In genomic region chr22:45997077-45997774, GRCh38 we compare ENCODE assay signal across 8 cellular contexts. TPM values are rescaled to one million over a fixed set of nuclear protein-coding genes. Genes with fewer than 3 reads are reported as not detected.
A peak's percentile ranks its signal among the peaks of the same experiment; 100 is the strongest.
DNase-seq lines count a peak whose midpoint lies in the region; ATAC-seq and TF ChIP-seq lines count a peak whose summit lies in the region.

No MANE protein-coding gene starts in this region.

- TF ChIP-seq POLR2A in thyroid gland (IDR thresholded peaks at IDR 0.05), result no peak

- H3K27ac ChIP-seq in Panc1 (ENCODE audit: low read length) (peak overlapping the region; percentile 34; the same call in 1 of the 2 replicates), dorsolateral prefrontal cortex (peak overlapping the region in 47 of 59 donors; percentile 14 to 82 (median 58)), lung (ENCODE audit: low read depth in 1 of 2, low read length in 1 of 2) (peak overlapping the region; percentile 77 to 87), thyroid gland (peak overlapping the region; percentile 83 to 85 (median 84))

- 9 to 13% methylated on average over 14 to 16 of the region's 16 CpGs for WGBS in lung, 2 donors
- WGBS in thyroid gland, 2 donors, result 29 to 32% methylated on average over 7 to 8 of the region's 16 CpGs

- TF ChIP-seq CTCF in Panc1 (IDR thresholded peaks at IDR 0.05) (no peak), dorsolateral prefrontal cortex (IDR thresholded peaks at IDR 0.05 in 54 of 56, conservative IDR thresholded peaks at IDR 0.05 in 2 of 56; ENCODE audit: low read depth in 1 of 56, partially characterized antibody in 56 of 56) (peak in 22 of 56 donors; percentile 4 to 58 (median 22)), lung (IDR thresholded peaks at IDR 0.05; ENCODE audit: control extremely low read depth, extremely low read depth) (no peak), thyroid gland (IDR thresholded peaks at IDR 0.05) (no peak)

- H3K36me3 ChIP-seq in Panc1 (ENCODE audit: control insufficient read depth, insufficient read depth, low read length), result no peaks in the 10 kb centered on the region
- H3K36me3 ChIP-seq in lung (ENCODE audit: control insufficient read depth in 2 of 2, insufficient read depth in 2 of 2, low read length in 2 of 2), result no peaks in the 10 kb centered on the region
- H3K36me3 ChIP-seq in thyroid gland, result no peaks in the 10 kb centered on the region

- no peaks in the 10 kb centered on the region for H3K9me3 ChIP-seq in Panc1 (ENCODE audit: control insufficient read depth, insufficient read depth, low read depth, low read length)
- H3K9me3 ChIP-seq in lung (ENCODE audit: control insufficient read depth in 2 of 2, insufficient read depth in 1 of 2, low read length in 1 of 2), result no peaks in the 10 kb centered on the region
- no peaks in the 10 kb centered on the region for H3K9me3 ChIP-seq in thyroid gland

- ATAC-seq in Panc1 (no peak), lung (ENCODE audit: insufficient read depth, low FRiP score) (peak; percentile 80), GM21723 (IDR thresholded peaks at IDR 0.05; ENCODE audit: unreplicated experiment) (no peak)

- CTCF ChIA-PET in Panc1 (lab: Charles Lee), result interaction anchor here (0.6 to 1.2 kb wide), 2 partner anchors 9 to 120 kb away, joined by 4 to 7 read pairs; no protein-coding TSS in a partner anchor

- H3K27me3 ChIP-seq in Panc1 (ENCODE audit: control insufficient read depth, insufficient read depth, low read length) (no peaks in the 10 kb centered on the region), dorsolateral prefrontal cortex (no peaks in the 10 kb centered on the region), lung (ENCODE audit: control insufficient read depth, insufficient read depth) (no peaks in the 10 kb centered on the region), thyroid gland (no peaks in the 10 kb centered on the region)

- intact Hi-C loops in Panc1 (cut with micrococcal nuclease; ENCODE audit: unreplicated experiment), result loop anchor here (5.0 to 10.0 kb wide), 2 partner anchors 118 to 315 kb away; no protein-coding TSS in a partner anchor
- intact Hi-C loops in dorsolateral prefrontal cortex (cut with DNase I), result loop anchor here (5.0 kb wide), 3 partner anchors 300 to 320 kb away; partner anchors contain the start of gene GTSE1 (in 1 of the 2)
- intact Hi-C loops in thyroid gland (cut with DNase I), result no loop called here

- in situ Hi-C loops in Panc1 (cut with HindIII; ENCODE audit: low pct_unique_long_range_greater_than_20kb, low sequenced_read_pairs), result no loop called here

- DNase-seq in DMS53 (lab: John Stamatoyannopoulos, UW) (peak; percentile 43), DMS53 treated with DMSO at 0.1 percent for 48 hours (lab: John Stamatoyannopoulos, UW; ENCODE audit: unreplicated experiment) (no peak), Panc1 (ENCODE audit: low read depth, low spot score) (no peak), dorsolateral prefrontal cortex (peak in 9 of 10 donors; percentile 69 to 86 (median 84)), lung (ENCODE audit: low spot score) (peak; percentile 77), thyroid gland (peak; percentile 81 to 84), DMS79 treated with DMSO at 0.1 percent for 48 hours (lab: John Stamatoyannopoulos, UW) (no peak)

- POLR2A ChIA-PET in Panc1 (lab: Charles Lee), result no interaction called here

- peaks cover 16% of the 10 kb centered on the region for H3K4me1 ChIP-seq in Panc1 (ENCODE audit: control insufficient read depth, insufficient read depth, low read length)
- H3K4me1 ChIP-seq in lung (ENCODE audit: control insufficient read depth in 2 of 2, insufficient read depth in 2 of 2, low read length in 2 of 2), result peaks cover 5 to 43% of the 10 kb centered on the region in 2 donors
- H3K4me1 ChIP-seq in thyroid gland, result peaks cover 49 to 73% of the 10 kb centered on the region in 2 donors

- BruUV-seq in Panc1 (replicated peaks; lab: Mats Ljungman, UMichigan), result no TSS peak

- no peak overlapping the region for H3K4me3 ChIP-seq in Panc1 (ENCODE audit: low read depth in 2 of 2, low read length in 2 of 2)
- H3K4me3 ChIP-seq in dorsolateral prefrontal cortex, result peak overlapping the region in 15 of 59 donors; percentile 1 to 29 (median 17)
- H3K4me3 ChIP-seq in lung, result no peak overlapping the region
- H3K4me3 ChIP-seq in thyroid gland (replicated peaks in 1 of 3), result no peak overlapping the region

RNA-seq across cellular contexts. Expression of gene WNT7B, which starts 20.3 kb away (rescaled TPM):
- total RNA-seq in Panc1 (2021; ENCODE audit: unreplicated experiment) (52.1 TPM), dorsolateral prefrontal cortex (10 to 100 TPM in 1 of 120 experiments, 1 to 10 TPM in 118, under 1 TPM in 1; 0.67 to 11.8 (median 2.7) TPM), lung (10 to 100 TPM in 1 of 2 donors, 1 to 10 TPM in 1; 4.4 to 12.5 TPM), thyroid gland (1 to 10 TPM in 2 of 4 donors, under 1 TPM in 1, not detected in 1; 0.83 to 4.3 (median 2.5) TPM)
- 46.4 TPM for polyA plus RNA-seq in Panc1 (2012; ENCODE audit: insufficient read length)
- polyA plus RNA-seq in lung, result 1 to 10 TPM; 3.5 to 8.6 TPM

Comparison
In these comparisons a context has a peak if more than half of its experiments do, and no peak if none do; other contexts are left out.
1. DNase-seq: peak in DMS53 (single experiment), dorsolateral prefrontal cortex (9 of 10), lung (single experiment) and thyroid gland (2 of 2); none in DMS53 treated with DMSO at 0.1 percent for 48 hours (single experiment), Panc1 (single experiment) and DMS79 treated with DMSO at 0.1 percent for 48 hours (single experiment).
2. H3K27ac ChIP-seq: peak in every context shown above with its lines; median percentile 84 in thyroid gland; 82 in lung; 58 in dorsolateral prefrontal cortex; 34 in Panc1.